ENCODE assay signal across 7 cellular contexts in the genomic region with DNA sequence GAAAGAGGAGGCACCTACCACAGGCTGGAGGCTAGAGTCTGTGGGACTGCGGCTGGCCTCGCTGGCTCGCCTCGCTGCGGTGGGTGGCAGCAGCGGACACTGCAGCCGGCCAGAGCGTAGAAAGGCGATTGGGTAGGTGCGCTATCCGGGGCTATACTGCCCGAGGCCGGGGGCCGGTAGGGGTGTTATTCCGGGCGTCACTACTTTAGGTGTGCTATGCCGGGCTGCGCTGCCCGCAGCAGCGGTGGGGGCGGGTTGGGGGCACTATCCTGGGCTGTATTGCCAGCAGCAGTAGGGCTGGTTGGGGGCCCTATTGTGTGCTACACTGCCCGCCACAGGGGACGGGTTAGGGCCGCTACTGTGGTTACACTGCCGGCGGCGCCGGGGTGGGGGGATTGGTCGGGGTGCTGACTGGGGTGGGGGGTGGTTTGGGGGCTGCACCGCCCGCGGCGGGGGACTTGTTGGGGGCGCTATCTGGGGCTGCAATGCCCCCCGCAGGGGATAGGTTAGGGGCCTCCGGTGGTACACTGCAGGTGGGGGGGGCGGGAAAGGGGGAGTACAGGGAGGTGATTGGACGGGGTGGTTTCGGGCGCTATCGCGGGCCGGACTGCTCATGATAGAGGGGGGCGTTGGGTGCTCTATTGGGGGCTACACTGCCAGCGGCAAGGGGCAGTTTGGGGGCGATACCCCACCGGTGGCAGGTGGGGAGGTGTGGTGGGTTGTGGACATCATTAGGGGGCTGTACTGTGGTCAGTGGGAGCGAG. TPM values are rescaled to one million over a fixed set of nuclear protein-coding genes. Genes with fewer than 3 reads are reported as not detected.
DNase-seq lines count a peak whose midpoint lies in the region; ATAC-seq and TF ChIP-seq lines count a peak whose summit lies in the region.
"Not testable (repeated sequence)": the region's sequence is repeated elsewhere in the genome, so short reads cannot be mapped to it uniquely, and the experiment has no call there.

No MANE protein-coding gene starts in this region.

- H3K9ac ChIP-seq in SK-N-SH = not testable (repeated sequence)

- DNase-seq in D341Med (ENCODE audit: low spot score) (peak; percentile 28), SK-N-SH (peak; percentile 43)
- DNase-seq in activated CD4-positive, alpha-beta T cell treated with anti-CD3 and anti-CD28 coated beads, Interleukin-2, amount 10 ng/mL, durations not matched to agents 7 days and 5 days; activated naive CD8-positive, alpha-beta T cell treated with anti-CD3 and anti-CD28 coated beads, Interleukin-2, amount 50 U/mL, for 24 hours; stimulated activated naive B cell treated with anti-CD40 and anti-IgM and Interleukin-4, amounts not matched to agents 10 μg/mL and 1 μg/mL and 100 μg/mL, for 72 hours: not testable (repeated sequence)
- peak in 1 of 9 donors; percentile 7 for DNase-seq in naive thymus-derived CD4-positive, alpha-beta T cell

- ATAC-seq in activated T-helper 17 cell treated with anti-CD3 and anti-CD28 coated beads, Interleukin-2, amount 50 U/mL, for 72 hours (replicated peaks); activated naive CD8-positive, alpha-beta T cell treated with anti-CD3 and anti-CD28 coated beads, Interleukin-2, amount 50 U/mL, for 24 hours; naive thymus-derived CD4-positive, alpha-beta T cell; stimulated activated naive B cell treated with anti-CD40 and anti-IgM and Interleukin-4, amounts not matched to agents 10 μg/mL and 1 μg/mL and 100 μg/mL, for 72 hours (replicated peaks): not testable (repeated sequence)

- not testable (repeated sequence) for H4K20me1 ChIP-seq in SK-N-SH (ENCODE audit: insufficient read depth)

- not testable (repeated sequence) for H2AFZ ChIP-seq in SK-N-SH (ENCODE audit: low read depth)

- H3K27me3 Mint-ChIP-seq in activated CD4-positive, alpha-beta T cell treated with anti-CD3 and anti-CD28 coated beads, Interleukin-2, amount 10 ng/mL, durations not matched to agents 7 days and 5 days; activated T-helper 17 cell treated with anti-CD3 and anti-CD28 coated beads, Interleukin-2, amount 50 U/mL, for 72 hours; activated naive CD8-positive, alpha-beta T cell treated with anti-CD3 and anti-CD28 coated beads, Interleukin-2, amount 50 U/mL, for 24 hours; stimulated activated naive B cell treated with anti-CD40 and anti-IgM and Interleukin-4, amounts not matched to agents 10 μg/mL and 1 μg/mL and 100 μg/mL, for 72 hours: not testable (repeated sequence)
- peaks cover 0 to 16% (median 0%) of the 10 kb centered on the region in 5 donors for H3K27me3 Mint-ChIP-seq in naive thymus-derived CD4-positive, alpha-beta T cell

- H3K4me2 ChIP-seq in SK-N-SH = peak overlapping the region; percentile 24; the same call in 1 of the 2 replicates

- not testable (repeated sequence) for H3K27ac Mint-ChIP-seq in activated CD4-positive, alpha-beta T cell treated with anti-CD3 and anti-CD28 coated beads, Interleukin-2, amount 10 ng/mL, durations not matched to agents 7 days and 5 days; activated T-helper 17 cell treated with anti-CD3 and anti-CD28 coated beads, Interleukin-2, amount 50 U/mL, for 72 hours; activated naive CD8-positive, alpha-beta T cell treated with anti-CD3 and anti-CD28 coated beads, Interleukin-2, amount 50 U/mL, for 24 hours; naive thymus-derived CD4-positive, alpha-beta T cell; stimulated activated naive B cell treated with anti-CD40 and anti-IgM and Interleukin-4, amounts not matched to agents 10 μg/mL and 1 μg/mL and 100 μg/mL, for 72 hours

- CTCF ChIA-PET in SK-N-SH (lab: Yijun Ruan, JAX); activated CD4-positive, alpha-beta T cell treated with anti-CD3 and anti-CD28 coated beads, Interleukin-2, amount 10 ng/mL, durations not matched to agents 7 days and 5 days (lab: Charles Lee); naive thymus-derived CD4-positive, alpha-beta T cell (lab: Charles Lee): not testable (repeated sequence)

- TF ChIP-seq RAD21 in SK-N-SH (IDR thresholded peaks at IDR 0.05; ENCODE audit: low read length) = not testable (repeated sequence)

- not testable (repeated sequence) for H3K9me3 Mint-ChIP-seq in activated CD4-positive, alpha-beta T cell treated with anti-CD3 and anti-CD28 coated beads, Interleukin-2, amount 10 ng/mL, durations not matched to agents 7 days and 5 days; activated T-helper 17 cell treated with anti-CD3 and anti-CD28 coated beads, Interleukin-2, amount 50 U/mL, for 72 hours; activated naive CD8-positive, alpha-beta T cell treated with anti-CD3 and anti-CD28 coated beads, Interleukin-2, amount 50 U/mL, for 24 hours; naive thymus-derived CD4-positive, alpha-beta T cell; stimulated activated naive B cell treated with anti-CD40 and anti-IgM and Interleukin-4, amounts not matched to agents 10 μg/mL and 1 μg/mL and 100 μg/mL, for 72 hours

- not testable (repeated sequence) for TF ChIP-seq EP300 in SK-N-SH (IDR thresholded peaks at IDR 0.05; ENCODE audit: borderline replicate concordance in 1 of 2, low read depth in 1 of 2, low read length in 1 of 2)

- not testable (repeated sequence) for H3F3A ChIP-seq in SK-N-SH (replicated peaks; ENCODE audit: insufficient read depth)

- H3K36me3 ChIP-seq in SK-N-SH (replicated peaks in 1 of 2; ENCODE audit: control insufficient read depth in 1 of 2, insufficient read depth in 2 of 2, low read length in 1 of 2); naive thymus-derived CD4-positive, alpha-beta T cell (ENCODE audit: control insufficient read depth in 2 of 3, insufficient read depth in 3 of 3, low read length in 3 of 3): not testable (repeated sequence)

- H3K4me1 ChIP-seq in SK-N-SH (ENCODE audit: control insufficient read depth in 1 of 2, insufficient read depth in 2 of 2, low read depth in 1 of 2, low read length in 1 of 2); naive thymus-derived CD4-positive, alpha-beta T cell (ENCODE audit: control insufficient read depth in 2 of 2, insufficient read depth in 2 of 2, low read length in 2 of 2): not testable (repeated sequence)

- not testable (repeated sequence) for TF ChIP-seq CTCF in SK-N-SH (IDR thresholded peaks at IDR 0.05)

- POLR2A ChIA-PET in SK-N-SH (lab: Yijun Ruan, JAX); activated CD4-positive, alpha-beta T cell treated with anti-CD3 and anti-CD28 coated beads, Interleukin-2, amount 10 ng/mL, durations not matched to agents 7 days and 5 days (lab: Charles Lee); naive thymus-derived CD4-positive, alpha-beta T cell (lab: Charles Lee): not testable (repeated sequence)

- intact Hi-C loops in naive thymus-derived CD4-positive, alpha-beta T cell (cut with micrococcal nuclease) = loop anchor here (1.0 to 10.0 kb wide), 4 partner anchors 45 to 235 kb away; partner anchors contain the start of gene ZNF519 (in 2 of the 2)

- not testable (repeated sequence) for H3K36me3 Mint-ChIP-seq in activated CD4-positive, alpha-beta T cell treated with anti-CD3 and anti-CD28 coated beads, Interleukin-2, amount 10 ng/mL, durations not matched to agents 7 days and 5 days (ENCODE audit: low read depth); activated T-helper 17 cell treated with anti-CD3 and anti-CD28 coated beads, Interleukin-2, amount 50 U/mL, for 72 hours (ENCODE audit: low read depth); activated naive CD8-positive, alpha-beta T cell treated with anti-CD3 and anti-CD28 coated beads, Interleukin-2, amount 50 U/mL, for 24 hours (ENCODE audit: low read depth); naive thymus-derived CD4-positive, alpha-beta T cell; stimulated activated naive B cell treated with anti-CD40 and anti-IgM and Interleukin-4, amounts not matched to agents 10 μg/mL and 1 μg/mL and 100 μg/mL, for 72 hours

- H3K4me3 ChIP-seq in SK-N-SH (ENCODE audit: low read depth in 2 of 2, low read length in 1 of 2); naive thymus-derived CD4-positive, alpha-beta T cell (ENCODE audit: low read length): not testable (repeated sequence)

- not testable (repeated sequence) for H3K79me2 ChIP-seq in SK-N-SH (ENCODE audit: insufficient read depth)

- not testable (repeated sequence) for H3K27ac ChIP-seq in SK-N-SH (ENCODE audit: low read depth in 2 of 2, low read length in 1 of 2); naive thymus-derived CD4-positive, alpha-beta T cell (ENCODE audit: low read depth, low read length)

- not testable (repeated sequence) for H3K4me1 Mint-ChIP-seq in activated CD4-positive, alpha-beta T cell treated with anti-CD3 and anti-CD28 coated beads, Interleukin-2, amount 10 ng/mL, durations not matched to agents 7 days and 5 days; activated T-helper 17 cell treated with anti-CD3 and anti-CD28 coated beads, Interleukin-2, amount 50 U/mL, for 72 hours; activated naive CD8-positive, alpha-beta T cell treated with anti-CD3 and anti-CD28 coated beads, Interleukin-2, amount 50 U/mL, for 24 hours; naive thymus-derived CD4-positive, alpha-beta T cell; stimulated activated naive B cell treated with anti-CD40 and anti-IgM and Interleukin-4, amounts not matched to agents 10 μg/mL and 1 μg/mL and 100 μg/mL, for 72 hours

- H3K4me3 Mint-ChIP-seq in activated CD4-positive, alpha-beta T cell treated with anti-CD3 and anti-CD28 coated beads, Interleukin-2, amount 10 ng/mL, durations not matched to agents 7 days and 5 days = peak overlapping the region; percentile 80
- H3K4me3 Mint-ChIP-seq in activated T-helper 17 cell treated with anti-CD3 and anti-CD28 coated beads, Interleukin-2, amount 50 U/mL, for 72 hours = peak overlapping the region; percentile 85
- peak overlapping the region; percentile 81 for H3K4me3 Mint-ChIP-seq in activated naive CD8-positive, alpha-beta T cell treated with anti-CD3 and anti-CD28 coated beads, Interleukin-2, amount 50 U/mL, for 24 hours
- H3K4me3 Mint-ChIP-seq in naive thymus-derived CD4-positive, alpha-beta T cell = peak overlapping the region in 7 of 10 donors; percentile 80 to 94 (median 91)
- peak overlapping the region; percentile 85 to 89 for H3K4me3 Mint-ChIP-seq in stimulated activated naive B cell treated with anti-CD40 and anti-IgM and Interleukin-4, amounts not matched to agents 10 μg/mL and 1 μg/mL and 100 μg/mL, for 72 hours

- 25% methylated on average over 7 of the region's 48 CpGs for WGBS in SK-N-SH (ENCODE audit: low lambda C conversion rate)

- H3K9me3 ChIP-seq in SK-N-SH; naive thymus-derived CD4-positive, alpha-beta T cell (ENCODE audit: control insufficient read depth in 2 of 3, low read length in 3 of 3): not testable (repeated sequence)

- not testable (repeated sequence) for H3K27me3 ChIP-seq in SK-N-SH (ENCODE audit: insufficient read depth); naive thymus-derived CD4-positive, alpha-beta T cell (ENCODE audit: control insufficient read depth in 2 of 2, insufficient read depth in 2 of 2, low read length in 2 of 2)

- not testable (repeated sequence) for H3K9me2 ChIP-seq in SK-N-SH

RNA-seq across cellular contexts. Expression of gene ZNF519, which starts 45.5 kb away (rescaled TPM):
- polyA plus RNA-seq in SK-N-SH (2012; rRNA removed) = 2.2 and 3.2 TPM in 2 replicates
- polyA plus RNA-seq in SK-N-SH (2012; cell fraction: cytosol; rRNA removed) = 2.2 and 2.3 TPM in 2 replicates
- polyA plus RNA-seq in SK-N-SH (2012; cell fraction: nucleus; rRNA removed) = 6.9 and 9.7 TPM in 2 replicates
- 10 to 100 TPM; 14.4 to 16.1 TPM for total RNA-seq in activated CD4-positive, alpha-beta T cell treated with anti-CD3 and anti-CD28 coated beads, Interleukin-2, amount 10 ng/mL, durations not matched to agents 7 days and 5 days
- 10 to 100 TPM; 17.4 to 18.4 TPM for total RNA-seq in activated T-helper 17 cell treated with anti-CD3 and anti-CD28 coated beads, Interleukin-2, amount 50 U/mL, for 72 hours
- 10 to 100 TPM in 4 of 5 experiments, 1 to 10 TPM in 1; 8.4 to 16.5 (median 15.0) TPM for total RNA-seq in naive thymus-derived CD4-positive, alpha-beta T cell
- 10 to 100 TPM in 1 of 2 donors, 1 to 10 TPM in 1; 6.1 to 10.4 TPM for polyA plus RNA-seq in naive thymus-derived CD4-positive, alpha-beta T cell
